Comparison of ENCODE assay signal across 17 cellular contexts in the genomic region with DNA sequence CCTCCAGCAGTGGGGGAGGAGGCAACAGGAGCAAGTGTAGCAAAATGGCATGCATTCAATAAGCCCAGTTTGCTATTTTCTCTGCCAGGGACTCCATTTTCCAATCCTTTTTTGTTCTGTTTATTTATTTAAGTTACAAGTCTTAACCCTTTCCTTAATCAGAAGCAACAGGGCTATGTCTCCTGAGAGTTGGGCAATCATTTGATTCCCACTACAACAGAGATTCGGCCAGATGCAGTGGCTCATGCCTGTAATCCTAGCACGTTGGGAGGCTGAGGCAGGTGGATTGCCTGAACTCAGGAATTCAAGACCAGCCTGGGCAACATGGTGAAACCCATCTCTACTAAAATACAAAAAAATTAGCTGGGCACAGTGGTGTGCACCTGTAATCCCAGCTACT. TPM values are rescaled to one million over a fixed set of nuclear protein-coding genes. Genes with fewer than 3 reads are reported as not detected.
DNase-seq lines count a peak whose midpoint lies in the region; ATAC-seq and TF ChIP-seq lines count a peak whose summit lies in the region.
"Had no signal": no experiment of that assay in that cellular context is flagged by ENCODE, and none has a peak within 500 bp of the region (broad histone marks: within the 10 kb centered on the region; RNA-seq: fewer than 3 reads in every experiment).

No MANE protein-coding gene starts in this region.

- no peak for TF ChIP-seq POLR2A in IMR-90 (IDR thresholded peaks at IDR 0.05; ENCODE audit: low read depth, low read length)

- peak; percentile 35; the same call in 1 of the 2 replicates for ATAC-seq in IMR-90 (ENCODE audit: low read depth)
- ATAC-seq: CD8-positive, alpha-beta T cell; HepG2 had no signal

- H3K56ac ChIP-seq in IMR-90 (ENCODE audit: extremely low read depth, insufficient read depth, low read length) = no peak overlapping the region

- no peak overlapping the region for H4K5ac ChIP-seq in IMR-90 (ENCODE audit: low read depth, low read length)

- TF ChIP-seq RAD21 in IMR-90 (IDR thresholded peaks at IDR 0.05; ENCODE audit: low read length) = no peak

- peaks cover 11% of the 10 kb centered on the region for H3K4me1 Mint-ChIP-seq in type B pancreatic cell (ENCODE audit: unreplicated experiment)

- no peak overlapping the region for H2BK5ac ChIP-seq in IMR-90 (ENCODE audit: low read depth, low read length, poor library complexity, severe bottlenecking)

- in situ Hi-C loops in IMR-90 (cut with MboI; ENCODE audit: low sequenced_read_pairs) (no loop called here), brain microvascular endothelial cell (cut with HindIII; ENCODE audit: low pct_ligation_motif_present, low sequenced_read_pairs) (no loop called here)

- H3K4me3 ChIP-seq in BLaER1 (no peak overlapping the region), IMR-90 (ENCODE audit: insufficient read depth, low read depth, low read length) (no peak overlapping the region), brain microvascular endothelial cell (ENCODE audit: low read depth, low read length) (no peak overlapping the region)
- H3K4me3 ChIP-seq: BLaER1 treated with 17β-estradiol and CSF1 and Interleukin-3, amounts not matched to agents 10 nM and 100 nM had no signal

- H4K20me1 ChIP-seq in BLaER1 (peaks cover 96% of the 10 kb centered on the region), IMR-90 (ENCODE audit: insufficient read depth, low read length) (peaks cover 6% of the 10 kb centered on the region)

- no peak overlapping the region for H2AK9ac ChIP-seq in IMR-90 (replicated peaks; ENCODE audit: low read depth, low read length, poor library complexity)

- H3K36me3 Mint-ChIP-seq in type B pancreatic cell = peaks cover 41% of the 10 kb centered on the region

- H2BK120ac ChIP-seq in IMR-90 (ENCODE audit: low read depth, low read length) = no peak overlapping the region

- H3K4ac ChIP-seq in IMR-90 (ENCODE audit: low read depth, low read length) = no peak overlapping the region

- H3K18ac ChIP-seq in IMR-90 (ENCODE audit: low read depth, low read length) = no peak overlapping the region

- H4K91ac ChIP-seq in IMR-90 (ENCODE audit: insufficient read depth, low read depth, low read length) = no peak overlapping the region

- H3K9me1 ChIP-seq in IMR-90 (ENCODE audit: insufficient read depth, low read length) = peaks cover 2% of the 10 kb centered on the region; the same call in 1 of the 2 replicates

- dilution Hi-C loops in IMR-90 (cut with HindIII; ENCODE audit: low sequenced_read_pairs, unreplicated experiment) = no loop called here

- H3K9me3 ChIP-seq in BLaER1 = no peaks in the 10 kb centered on the region
- H3K9me3 ChIP-seq in IMR-90 (ENCODE audit: control insufficient read depth, insufficient read depth, low read length) = no peaks in the 10 kb centered on the region
- H3K9me3 ChIP-seq: BLaER1 treated with 17β-estradiol and CSF1 and Interleukin-3, amounts not matched to agents 10 nM and 100 nM had no signal

- H3K4me2 ChIP-seq in BLaER1 (no peak overlapping the region), IMR-90 (ENCODE audit: low read depth, low read length) (no peak overlapping the region)
- H3K4me2 ChIP-seq: BLaER1 treated with 17β-estradiol and CSF1 and Interleukin-3, amounts not matched to agents 10 nM and 100 nM had no signal

- H3K36me3 ChIP-seq in BLaER1 (peaks cover 99% of the 10 kb centered on the region), IMR-90 (ENCODE audit: control insufficient read depth, insufficient read depth, low read length) (peaks cover 71% of the 10 kb centered on the region), brain microvascular endothelial cell (replicated peaks) (peaks cover 89% of the 10 kb centered on the region)

- intact Hi-C loops in IMR-90 (cut with micrococcal nuclease) = no loop called here

- H3K9me3 Mint-ChIP-seq in type B pancreatic cell = no peaks in the 10 kb centered on the region
- H3K9me3 Mint-ChIP-seq: CD8-positive, alpha-beta T cell had no signal

- no peaks in the 10 kb centered on the region for H3K27me3 Mint-ChIP-seq in type B pancreatic cell

- no peaks in the 10 kb centered on the region for H3K27me3 ChIP-seq in BLaER1
- no peaks in the 10 kb centered on the region for H3K27me3 ChIP-seq in IMR-90 (ENCODE audit: control insufficient read depth, insufficient read depth, low read length)
- H3K27me3 ChIP-seq in brain microvascular endothelial cell (replicated peaks) = no peaks in the 10 kb centered on the region
- H3K27me3 ChIP-seq: BLaER1 treated with 17β-estradiol and CSF1 and Interleukin-3, amounts not matched to agents 10 nM and 100 nM had no signal

- H3K4me1 ChIP-seq in BLaER1 (no peaks in the 10 kb centered on the region), IMR-90 (ENCODE audit: control insufficient read depth, insufficient read depth, low read length) (peaks cover 4% of the 10 kb centered on the region)
- H3K4me1 ChIP-seq: BLaER1 treated with 17β-estradiol and CSF1 and Interleukin-3, amounts not matched to agents 10 nM and 100 nM had no signal

- peaks cover 13 to 39% of the 10 kb centered on the region in 2 experiments; a peak in 3 of 4 replicates for H3K79me1 ChIP-seq in IMR-90 (ENCODE audit: low read depth in 1 of 2, low read length in 2 of 2)

- no TSS peak for BruUV-seq in IMR-90 (replicated peaks; lab: Mats Ljungman, UMichigan)

- CTCF ChIA-PET in IMR-90 (lab: Yijun Ruan, JAX) = no interaction called here

- no peak overlapping the region for H2AK5ac ChIP-seq in IMR-90 (ENCODE audit: low read depth, low read length)

- H3K23ac ChIP-seq in IMR-90 (ENCODE audit: low read depth, low read length) = no peak overlapping the region

- POLR2A ChIA-PET in IMR-90 (lab: Charles Lee; ENCODE audit: unreplicated experiment) = no interaction called here

- no peak overlapping the region for H2AFZ ChIP-seq in IMR-90 (replicated peaks; ENCODE audit: low read length, poor library complexity)

- DNase-seq in IMR-90 (peak; percentile 19), fibroblast of gingiva (ENCODE audit: low read depth) (peak; percentile 46), type B pancreatic cell (ENCODE audit: extremely low spot score, unreplicated experiment) (no peak), brain microvascular endothelial cell (no peak), HCEC 1CT (no peak), DMS53 (lab: John Stamatoyannopoulos, UW) (no peak)
- DNase-seq: 8988T; CD8-positive, alpha-beta T cell; COR-L47; DMS 273 treated with DMSO at 0.1 percent for 48 hours; GOT3; H7 had no signal

- WGBS in IMR-90 (ENCODE audit: extremely low coverage in 2 of 2, insufficient read length in 1 of 2), 2 experiments = no CpG with 5 or more reads among the region's 2 CpGs

- peak overlapping the region; percentile 96 for H3K27ac Mint-ChIP-seq in type B pancreatic cell
- H3K27ac Mint-ChIP-seq: CD8-positive, alpha-beta T cell had no signal

- no peak overlapping the region for H3K14ac ChIP-seq in IMR-90 (replicated peaks; ENCODE audit: low read depth, low read length)

- H4K8ac ChIP-seq in IMR-90 (ENCODE audit: low read depth in 2 of 2, low read length in 2 of 2) = no peak overlapping the region

- H2BK15ac ChIP-seq in IMR-90 (ENCODE audit: low read depth, low read length) = no peak overlapping the region

- H3K9ac ChIP-seq in BLaER1 (peak overlapping the region; percentile 24; the same call in 1 of the 2 replicates), IMR-90 (ENCODE audit: low read depth, low read length) (no peak overlapping the region)

- H3K27ac ChIP-seq in BLaER1 = no peak overlapping the region
- no peak overlapping the region for H3K27ac ChIP-seq in IMR-90 (ENCODE audit: insufficient read depth, low read length)
- H3K27ac ChIP-seq in brain microvascular endothelial cell = no peak overlapping the region
- H3K27ac ChIP-seq: BLaER1 treated with 17β-estradiol and CSF1 and Interleukin-3, amounts not matched to agents 10 nM and 100 nM had no signal

- no peak for TF ChIP-seq CTCF in IMR-90 (conservative IDR thresholded peaks at IDR 0.05; ENCODE audit: low read depth, low read length)
- no peak for TF ChIP-seq CTCF in type B pancreatic cell (conservative IDR thresholded peaks at IDR 0.05)
- TF ChIP-seq CTCF in brain microvascular endothelial cell (IDR thresholded peaks at IDR 0.05; ENCODE audit: low read depth, low read length, missing control alignments) = no peak

- no peak overlapping the region for H3K4me3 Mint-ChIP-seq in type B pancreatic cell
- H3K4me3 Mint-ChIP-seq: CD8-positive, alpha-beta T cell had no signal

- H2BK20ac ChIP-seq in IMR-90 (ENCODE audit: low read depth, low read length) = no peak overlapping the region

TF ChIP-seq in IMR-90, 13 proteins besides CTCF, POLR2A, EP300 and RAD21:
- TF ChIP-seq, protein P1, sequence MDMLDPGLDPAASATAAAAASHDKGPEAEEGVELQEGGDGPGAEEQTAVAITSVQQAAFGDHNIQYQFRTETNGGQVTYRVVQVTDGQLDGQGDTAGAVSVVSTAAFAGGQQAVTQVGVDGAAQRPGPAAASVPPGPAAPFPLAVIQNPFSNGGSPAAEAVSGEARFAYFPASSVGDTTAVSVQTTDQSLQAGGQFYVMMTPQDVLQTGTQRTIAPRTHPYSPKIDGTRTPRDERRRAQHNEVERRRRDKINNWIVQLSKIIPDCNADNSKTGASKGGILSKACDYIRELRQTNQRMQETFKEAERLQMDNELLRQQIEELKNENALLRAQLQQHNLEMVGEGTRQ (IDR thresholded peaks at IDR 0.05; ENCODE audit: low read depth, low read length) = no peak
- peak; percentile 58; the same call in 1 of the 2 replicates for TF ChIP-seq CEBPB (IDR thresholded peaks at IDR 0.05; ENCODE audit: low read depth, low read length)

RNA-seq across cellular contexts. Expression of a gene that starts 25.5 kb away (rescaled TPM):
- total RNA-seq in IMR-90 (2012; rRNA removed) (24.0 and 24.2 TPM in 2 replicates), type B pancreatic cell (ENCODE audit: low replicate concordance) (171 and 183 TPM in 2 replicates)
- polyA plus RNA-seq in IMR-90 (2012; rRNA removed) = 38.9 and 43.5 TPM in 2 replicates
- polyA plus RNA-seq in IMR-90 (2012; cell fraction: cytosol; rRNA removed) = 33.7 and 55.9 TPM in 2 replicates
- polyA plus RNA-seq in IMR-90 (2012; cell fraction: nucleus; rRNA removed; ENCODE audit: low replicate concordance) = 83.0 and 140 TPM in 2 replicates

RNA-seq across cellular contexts. Expression of a gene that starts 42.0 kb away (rescaled TPM):
- total RNA-seq in IMR-90 (2012; rRNA removed) = not detected in 2 replicates
- polyA plus RNA-seq in IMR-90 (2012; rRNA removed) = not detected in 2 replicates
- not detected in 2 replicates for polyA plus RNA-seq in IMR-90 (2012; cell fraction: cytosol; rRNA removed)
- not detected in 2 replicates for polyA plus RNA-seq in IMR-90 (2012; cell fraction: nucleus; rRNA removed; ENCODE audit: low replicate concordance)
- not detected in 2 replicates for total RNA-seq in type B pancreatic cell (ENCODE audit: low replicate concordance)
- total RNA-seq: A673; CD8-positive, alpha-beta T cell; H7; HepG2 had no signal
- polyA plus RNA-seq: AG04450, HepG2 had no signal

Comparison
In these comparisons a context has a peak if more than half of its experiments do, and no peak if none do; other contexts are left out.
1. DNase-seq: peak in IMR-90 (single experiment) and fibroblast of gingiva (single experiment); none in type B pancreatic cell (single experiment), brain microvascular endothelial cell (single experiment), HCEC 1CT (single experiment) and DMS53 (single experiment).